ENCODE assay signal across 16 cellular contexts in the genomic region with DNA sequence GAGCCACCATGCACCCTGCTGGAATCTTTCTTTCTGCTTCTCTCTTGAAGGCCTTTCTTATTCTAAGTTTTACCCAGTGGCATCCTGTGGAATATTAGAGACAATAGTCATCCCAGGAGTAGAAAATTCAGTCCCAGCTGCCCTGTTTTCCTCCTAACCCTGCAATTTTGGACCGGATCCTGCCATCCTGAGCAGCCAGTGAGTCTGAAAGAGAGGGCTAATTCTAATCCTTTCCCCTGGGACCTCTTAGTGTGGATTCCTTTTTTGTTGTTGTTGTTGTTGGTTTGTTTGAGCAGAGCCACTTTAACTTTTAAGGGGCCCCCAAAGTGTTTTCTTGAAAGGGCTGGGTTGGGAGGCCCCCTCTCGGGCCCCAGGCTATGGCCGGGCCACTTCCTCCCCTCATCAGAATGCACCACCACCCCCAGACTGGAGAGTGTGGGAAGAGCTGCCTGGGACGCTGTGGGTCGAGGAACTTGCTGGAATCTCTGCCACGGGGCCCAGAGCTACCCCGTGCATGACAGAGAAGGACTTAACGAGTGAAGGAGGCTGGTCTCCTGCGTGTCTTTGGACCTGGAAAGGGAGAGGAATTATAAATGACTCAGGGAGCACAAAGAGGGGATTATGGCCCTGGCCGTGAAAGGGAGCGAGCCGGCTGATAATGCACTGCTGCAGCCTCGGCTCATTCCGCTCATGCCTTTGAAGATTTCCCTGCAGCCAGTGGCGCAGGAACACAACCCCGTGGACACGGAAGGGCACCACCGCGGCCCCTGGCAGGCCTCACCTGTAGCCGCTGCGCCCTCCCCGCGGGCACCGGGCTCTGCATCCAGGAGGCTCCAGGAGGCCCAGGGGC.
DNase-seq lines count a peak whose midpoint lies in the region; ATAC-seq and TF ChIP-seq lines count a peak whose summit lies in the region.
"Had no signal": no experiment of that assay in that cellular context is flagged by ENCODE, and none has a peak within 500 bp of the region (broad histone marks: within the 10 kb centered on the region; RNA-seq: fewer than 3 reads in every experiment).

No MANE protein-coding gene starts in this region.

- H3K4me1 ChIP-seq in HAP-1 (peaks cover 20% of the 10 kb centered on the region), left ventricle myocardium inferior (peaks cover 6% of the 10 kb centered on the region)
- H3K4me1 ChIP-seq: prostate gland had no signal

- H3K27ac Mint-ChIP-seq in brain = peak overlapping the region; percentile 81 to 96 (median 89)
- no peak overlapping the region for H3K27ac Mint-ChIP-seq in activated naive CD8-positive, alpha-beta T cell treated with anti-CD3 and anti-CD28 coated beads, Interleukin-2, amount 50 U/mL, for 24 hours

- H3K9me3 ChIP-seq in HAP-1 (no peaks in the 10 kb centered on the region), left ventricle myocardium inferior (replicated peaks) (peaks cover 14% of the 10 kb centered on the region)
- H3K9me3 ChIP-seq: prostate gland had no signal

- intact Hi-C loops in left ventricle myocardium inferior (cut with micrococcal nuclease) = no loop called here

- H3K36me3 ChIP-seq in HAP-1 (replicated peaks) (no peaks in the 10 kb centered on the region), left ventricle myocardium inferior (no peaks in the 10 kb centered on the region)
- H3K36me3 ChIP-seq: MG63, prostate gland had no signal

- TF ChIP-seq CTCF in brain (conservative IDR thresholded peaks at IDR 0.05) = no peak
- TF ChIP-seq CTCF in left ventricle myocardium inferior (IDR thresholded peaks at IDR 0.05; ENCODE audit: borderline replicate concordance) = no peak
- no peak for TF ChIP-seq CTCF in coronary artery (IDR thresholded peaks at IDR 0.05)

- H3K27ac ChIP-seq in left ventricle myocardium inferior (replicated peaks) (no peak overlapping the region), coronary artery (no peak overlapping the region)
- H3K27ac ChIP-seq: epithelial cell of prostate, prostate gland had no signal

- DNase-seq in HAP-1 (ENCODE audit: low spot score in 2 of 2) = peak; percentile 89 to 92
- DNase-seq in islet precursor cell = peak; percentile 97
- DNase-seq in retina = peak; percentile 70
- DNase-seq in left ventricle myocardium inferior = no peak
- DNase-seq in coronary artery (ENCODE audit: low spot score) = no peak
- no peak for DNase-seq in NCI-H2227 (lab: John Stamatoyannopoulos, UW; ENCODE audit: unreplicated experiment)
- DNase-seq in activated naive CD8-positive, alpha-beta T cell treated with anti-CD3 and anti-CD28 coated beads, Interleukin-2, amount 50 U/mL, for 24 hours = no peak
- DNase-seq: activated CD4-positive, alpha-beta T cell treated with anti-CD3 and anti-CD28 coated beads, Interleukin-2, amount 50 U/mL, for 4 hours; Calu3; MG63; NCI-H2029; NCI-H69 had no signal

- in situ Hi-C loops in HAP-1 (cut with MboI; ENCODE audit: low sequenced_read_pairs) = no loop called here

- H3K27me3 ChIP-seq in HAP-1 (ENCODE audit: low read depth) = no peaks in the 10 kb centered on the region
- peaks cover 32% of the 10 kb centered on the region for H3K27me3 ChIP-seq in left ventricle myocardium inferior (ENCODE audit: low read depth)

- H3K9me3 Mint-ChIP-seq in brain = peaks cover 6 to 15% (median 8%) of the 10 kb centered on the region in 5 experiments
- H3K9me3 Mint-ChIP-seq in activated naive CD8-positive, alpha-beta T cell treated with anti-CD3 and anti-CD28 coated beads, Interleukin-2, amount 50 U/mL, for 24 hours = peaks cover 15% of the 10 kb centered on the region

- no peak for ATAC-seq in activated naive CD8-positive, alpha-beta T cell treated with anti-CD3 and anti-CD28 coated beads, Interleukin-2, amount 50 U/mL, for 24 hours
- ATAC-seq: Panc1 had no signal

- H3K4me3 Mint-ChIP-seq in brain = peak overlapping the region in 4 of 5 experiments; percentile 43 to 75 (median 62)
- H3K4me3 Mint-ChIP-seq in activated naive CD8-positive, alpha-beta T cell treated with anti-CD3 and anti-CD28 coated beads, Interleukin-2, amount 50 U/mL, for 24 hours = no peak overlapping the region

- no peak overlapping the region for H3K4me3 ChIP-seq in HAP-1
- no peak overlapping the region for H3K4me3 ChIP-seq in left ventricle myocardium inferior
- H3K4me3 ChIP-seq in coronary artery = no peak overlapping the region
- H3K4me3 ChIP-seq: MG63, prostate gland had no signal

- H3K36me3 Mint-ChIP-seq in brain = peaks cover 6% of the 10 kb centered on the region
- peaks cover 7% of the 10 kb centered on the region for H3K36me3 Mint-ChIP-seq in activated naive CD8-positive, alpha-beta T cell treated with anti-CD3 and anti-CD28 coated beads, Interleukin-2, amount 50 U/mL, for 24 hours (ENCODE audit: low read depth)

- peaks cover 36% of the 10 kb centered on the region for H3K4me1 Mint-ChIP-seq in brain
- H3K4me1 Mint-ChIP-seq in activated naive CD8-positive, alpha-beta T cell treated with anti-CD3 and anti-CD28 coated beads, Interleukin-2, amount 50 U/mL, for 24 hours = no peaks in the 10 kb centered on the region

- H3K27me3 Mint-ChIP-seq in brain = no peaks in the 10 kb centered on the region
- peaks cover 13% of the 10 kb centered on the region for H3K27me3 Mint-ChIP-seq in activated naive CD8-positive, alpha-beta T cell treated with anti-CD3 and anti-CD28 coated beads, Interleukin-2, amount 50 U/mL, for 24 hours

Comparison
In these comparisons a context has a peak if more than half of its experiments do, and no peak if none do; other contexts are left out.
1. DNase-seq: peak in HAP-1 (2 of 2), islet precursor cell (single experiment) and retina (single experiment); none in left ventricle myocardium inferior (single experiment), coronary artery (single experiment), NCI-H2227 (single experiment) and activated naive CD8-positive, alpha-beta T cell treated with anti-CD3 and anti-CD28 coated beads, Interleukin-2, amount 50 U/mL, for 24 hours (single experiment).